Comparison of ENCODE assay signal across 8 cellular contexts in genomic region chr19:14117668-14118164, GRCh38. TPM values are rescaled to one million over a fixed set of nuclear protein-coding genes. Genes with fewer than 3 reads are reported as not detected.
DNase-seq lines count a peak whose midpoint lies in the region; ATAC-seq and TF ChIP-seq lines count a peak whose summit lies in the region.

Gene PRKACA (minus strand): TSS chr19:14117762. CDS start chr19:14117547, 215 bp downstream.

- peak within 1 kb of the TSS; percentile 92 to 99 for H3K27ac ChIP-seq in ascending aorta
- H3K27ac ChIP-seq in right cardiac atrium (ENCODE audit: low read length): peak within 1 kb of the TSS; percentile 99
- H3K27ac ChIP-seq in psoas muscle: peak within 1 kb of the TSS; percentile 100
- H3K27ac ChIP-seq in urinary bladder (ENCODE audit: low read depth): peak within 1 kb of the TSS; percentile 87

- DNase-seq in NCI-H2029 treated with DMSO at 0.1 percent for 48 hours (lab: John Stamatoyannopoulos, UW) (peak; percentile 76), T-helper 22 cell (ENCODE audit: low read depth) (peak; percentile 98), ascending aorta (ENCODE audit: low spot score in 2 of 2) (peak; percentile 97 to 99), right cardiac atrium (peak; percentile 99 to 100 (median 100)), psoas muscle (peak; percentile 100)

- ATAC-seq in GM18508 (IDR thresholded peaks at IDR 0.05; ENCODE audit: insufficient read depth, unreplicated experiment) (peak; percentile 54), HG03025 (IDR thresholded peaks at IDR 0.05; ENCODE audit: low FRiP score, unreplicated experiment) (peak; percentile 83), right cardiac atrium (peak; percentile 92 to 94), psoas muscle (peak; percentile 72 to 86 (median 78))

- H3K4me1 ChIP-seq in ascending aorta (peaks cover 23 to 51% of the 10 kb centered on the region in 2 donors), right cardiac atrium (ENCODE audit: control insufficient read depth, insufficient read depth, low read length) (peaks cover 15% of the 10 kb centered on the region), psoas muscle (peaks cover 59% of the 10 kb centered on the region), urinary bladder (ENCODE audit: insufficient read depth) (no peaks in the 10 kb centered on the region)

- under 1% methylated on average over 67 of the region's 67 CpGs for WGBS in right cardiac atrium
- 0 to 1% (median 0%) methylated on average over 34 to 67 of the region's 67 CpGs for WGBS in psoas muscle, 3 donors
- under 1% methylated on average over 67 of the region's 67 CpGs for WGBS in urinary bladder

- TF ChIP-seq CTCF in ascending aorta (IDR thresholded peaks at IDR 0.05) (no peak), psoas muscle (IDR thresholded peaks at IDR 0.05) (no peak)

- H3K9me3 ChIP-seq in ascending aorta (no peaks in the 10 kb centered on the region), right cardiac atrium (ENCODE audit: control insufficient read depth, low read length) (no peaks in the 10 kb centered on the region), psoas muscle (no peaks in the 10 kb centered on the region)

- intact Hi-C loops in ascending aorta (cut with DNase I) (loop anchor here (1.0 to 5.0 kb wide), 7 partner anchors 20 to 370 kb away; partner anchors contain the start of genes DCAF15, RFX1 and SAMD1), right cardiac atrium (cut with DNase I) (loop anchor here in 2 of 4 donors (5.0 kb wide), 2 partner anchors 35 to 45 kb away; partner anchors contain the start of gene MISP3 (in 1 of the 2)), psoas muscle (cut with DNase I) (loop anchor here in 1 of 2 donors (5.0 kb wide), 1 partner anchor 35 kb away; no protein-coding TSS in a partner anchor)

- H3K36me3 ChIP-seq in ascending aorta (no peaks in the 10 kb centered on the region), psoas muscle (ENCODE audit: insufficient read depth in 1 of 2, low read depth in 1 of 2) (no peaks in the 10 kb centered on the region), urinary bladder (ENCODE audit: insufficient read depth) (no peaks in the 10 kb centered on the region)

- H3K27me3 ChIP-seq in ascending aorta (no peaks in the 10 kb centered on the region), right cardiac atrium (ENCODE audit: control insufficient read depth, insufficient read depth) (no peaks in the 10 kb centered on the region), psoas muscle (ENCODE audit: insufficient read depth in 3 of 3, low read length in 2 of 3) (no peaks in the 10 kb centered on the region)

- H3K4me3 ChIP-seq in ascending aorta (peak within 1 kb of the TSS; percentile 71 to 96), right cardiac atrium (ENCODE audit: low read length) (peak within 1 kb of the TSS; percentile 95), psoas muscle (peak within 1 kb of the TSS; percentile 90), urinary bladder (ENCODE audit: low read depth, low read length) (peak within 1 kb of the TSS; percentile 94)

RNA-seq across cellular contexts. Expression of gene PRKACA, which starts in this region (rescaled TPM):
- total RNA-seq in ascending aorta: 92.6 TPM
- total RNA-seq in right cardiac atrium: 100 to 1,000 TPM; 351 to 412 (median 373) TPM
- polyA plus RNA-seq in right cardiac atrium: 256 TPM
- 100 to 1,000 TPM; 209 to 509 (median 312) TPM for total RNA-seq in psoas muscle
- 100 to 1,000 TPM in 2 of 3 donors, 10 to 100 TPM in 1; 99.3 to 208 (median 135) TPM for polyA plus RNA-seq in psoas muscle
- 41.8 TPM for total RNA-seq in urinary bladder
- 91.4 TPM for polyA plus RNA-seq in urinary bladder

Comparison
In these comparisons a context has a peak if more than half of its experiments do, and no peak if none do; other contexts are left out.
1. Peak in every context shown above with its lines: DNase-seq, ATAC-seq, H3K4me3 ChIP-seq and H3K27ac ChIP-seq.